Comparison of ENCODE assay signal across 23 cellular contexts in genomic region chr7:138934401-138934800, GRCh38. TPM values are rescaled to one million over a fixed set of nuclear protein-coding genes. Genes with fewer than 3 reads are reported as not detected.
DNase-seq lines count a peak whose midpoint lies in the region; ATAC-seq and TF ChIP-seq lines count a peak whose summit lies in the region.
"Had no signal": no experiment of that assay in that cellular context is flagged by ENCODE, and none has a peak within 500 bp of the region (broad histone marks: within the 10 kb centered on the region; RNA-seq: fewer than 3 reads in every experiment).

No MANE protein-coding gene starts in this region.

- peaks cover 17% of the 10 kb centered on the region for H3K4me1 ChIP-seq in BE2C
- H3K4me1 ChIP-seq in mesenchymal stem cell (ENCODE audit: control insufficient read depth, insufficient read depth, low read depth, low read length): peaks cover 3% of the 10 kb centered on the region

- H3K4me2 ChIP-seq in mesenchymal stem cell (ENCODE audit: low read length, poor library complexity, severe bottlenecking): no peak overlapping the region

- H3K4me3 ChIP-seq in BE2C (ENCODE audit: low read depth, low read length): peak overlapping the region; percentile 31
- no peak overlapping the region for H3K4me3 ChIP-seq in coronary artery
- no peak overlapping the region for H3K4me3 ChIP-seq in mesenchymal stem cell (ENCODE audit: insufficient read depth in 1 of 2, low read depth in 1 of 2, low read length in 2 of 2)
- H3K4me3 ChIP-seq: esophagus muscularis mucosa, MG63, ovary, vagina had no signal

- H3K4ac ChIP-seq in mesenchymal stem cell (ENCODE audit: low read depth in 1 of 2, low read length in 2 of 2): no peak overlapping the region

- WGBS in mesenchymal stem cell: 89% methylated on average over 5 of the region's 8 CpGs

- no peak overlapping the region for H4K91ac ChIP-seq in mesenchymal stem cell (ENCODE audit: low read length)

- H3K23ac ChIP-seq in mesenchymal stem cell (ENCODE audit: low read length in 2 of 2): no peak overlapping the region

- no peak overlapping the region for H2BK5ac ChIP-seq in mesenchymal stem cell (ENCODE audit: low read depth, low read length, poor library complexity, severe bottlenecking)

- H2BK120ac ChIP-seq in mesenchymal stem cell (ENCODE audit: low read depth, low read length): no peak overlapping the region

- no peak overlapping the region for H2AK5ac ChIP-seq in mesenchymal stem cell (ENCODE audit: low read length, severe bottlenecking)

- no peak for DNase-seq in BE2C
- peak; percentile 36 for DNase-seq in NCI-H2171 (lab: John Stamatoyannopoulos, UW)
- peak; percentile 2 for DNase-seq in coronary artery (ENCODE audit: low spot score)
- DNase-seq in mesenchymal stem cell: no peak
- DNase-seq in HCEC 1CT: no peak
- DNase-seq in NCI-H146 treated with DMSO at 0.1 percent for 48 hours (lab: John Stamatoyannopoulos, UW; ENCODE audit: unreplicated experiment): no peak
- DNase-seq: activated CD4-positive, alpha-beta T cell treated with anti-CD3 and anti-CD28 coated beads for 36 hours; activated naive CD4-positive, alpha-beta T cell treated with anti-CD3 and anti-CD28 coated beads, Interleukin-2, amount 10 ng/mL, durations not matched to agents 7 days and 5 days; aorta; CD4-positive, CD25-positive, alpha-beta regulatory T cell; left cardiac atrium; NCI-H1436 treated with DMSO at 0.1 percent for 48 hours; NCI-H526 treated with DMSO at 0.1 percent for 48 hours; ovary; SIG-M5 had no signal

- H3K27ac ChIP-seq in coronary artery: no peak overlapping the region
- no peak overlapping the region for H3K27ac ChIP-seq in mesenchymal stem cell (ENCODE audit: low read length, poor library complexity, severe bottlenecking)
- H3K27ac ChIP-seq: esophagus muscularis mucosa, ovary, vagina had no signal

- no peaks in the 10 kb centered on the region for H3K27me3 ChIP-seq in BE2C
- H3K27me3 ChIP-seq in mesenchymal stem cell (ENCODE audit: control insufficient read depth in 1 of 2, insufficient read depth in 1 of 2, low read length in 2 of 2): no peaks in the 10 kb centered on the region
- H3K27me3 ChIP-seq: esophagus muscularis mucosa, MG63, ovary, vagina had no signal

- H3K18ac ChIP-seq in mesenchymal stem cell (ENCODE audit: low read depth in 1 of 2, low read length in 2 of 2): no peak overlapping the region

- H2AFZ ChIP-seq in mesenchymal stem cell (ENCODE audit: low read depth, low read length): no peak overlapping the region

- H3K9me3 ChIP-seq in BE2C (no peaks in the 10 kb centered on the region), mesenchymal stem cell (ENCODE audit: control insufficient read depth, low read length) (no peaks in the 10 kb centered on the region)
- H3K9me3 ChIP-seq: esophagus muscularis mucosa, MG63, ovary, vagina had no signal

- TF ChIP-seq CTCF in BE2C (IDR thresholded peaks at IDR 0.05; ENCODE audit: low read depth, low read length): no peak
- TF ChIP-seq CTCF in coronary artery (IDR thresholded peaks at IDR 0.05): no peak

- peaks cover 5% of the 10 kb centered on the region; the same call in 1 of the 2 replicates for H3K36me3 ChIP-seq in BE2C
- no peaks in the 10 kb centered on the region for H3K36me3 ChIP-seq in mesenchymal stem cell (ENCODE audit: control insufficient read depth in 1 of 2, insufficient read depth in 2 of 2, low read depth in 1 of 2, low read length in 2 of 2)
- H3K36me3 ChIP-seq: esophagus muscularis mucosa, MG63, ovary, vagina had no signal

- no peak overlapping the region for H4K8ac ChIP-seq in mesenchymal stem cell (ENCODE audit: low read length)

- no peak overlapping the region for H3K14ac ChIP-seq in mesenchymal stem cell (ENCODE audit: low read length in 2 of 2)

- peaks cover 13% of the 10 kb centered on the region for H3K79me1 ChIP-seq in mesenchymal stem cell (replicated peaks; ENCODE audit: low read length, poor library complexity, severe bottlenecking)

- H3K9ac ChIP-seq in mesenchymal stem cell (ENCODE audit: low read length): peak overlapping the region; percentile 73

- no peak overlapping the region for H2BK15ac ChIP-seq in mesenchymal stem cell (ENCODE audit: low read depth, poor library complexity, severe bottlenecking)

- no peak for ATAC-seq in HG03095 (IDR thresholded peaks at IDR 0.05; ENCODE audit: unreplicated experiment)
- ATAC-seq in GM18520 (IDR thresholded peaks at IDR 0.05; ENCODE audit: unreplicated experiment): no peak
- ATAC-seq: activated CD4-positive, alpha-beta T cell treated with anti-CD3 and anti-CD28 coated beads for 36 hours; natural killer cell treated with Interleukin-12 subunit alpha and Interleukin-12 subunit beta and Interleukin-15 and Interleukin-18, amount 100 ng/mL, for 72 hours; sciatic nerve had no signal

- peak overlapping the region in 1 of 2 experiments; percentile 30 for H2BK12ac ChIP-seq in mesenchymal stem cell (ENCODE audit: low read length in 2 of 2)

RNA-seq across cellular contexts. Expression of gene KIAA1549, which starts 46.8 kb away (rescaled TPM):
- 13.2 TPM for polyA plus RNA-seq in BE2C (2012; ENCODE audit: insufficient read depth, insufficient read length, low read depth)
- 2.9 TPM for polyA plus RNA-seq in mesenchymal stem cell (2013, experiment 1 of 2)
- 2.5 TPM for polyA plus RNA-seq in mesenchymal stem cell (2013, experiment 2 of 2)
- polyA plus RNA-seq: CD4-positive, CD25-positive, alpha-beta regulatory T cell; IgD-negative memory B cell had no signal

Comparison
In these comparisons a context has a peak if more than half of its experiments do, and no peak if none do; other contexts are left out.
1. DNase-seq: peak in NCI-H2171 (single experiment) and coronary artery (single experiment); none in BE2C (single experiment), mesenchymal stem cell (single experiment), HCEC 1CT (single experiment) and NCI-H146 treated with DMSO at 0.1 percent for 48 hours (single experiment).